ENCODE assay signal across 19 cellular contexts in genomic region chr10:118107040-118107439, GRCh38.
"Had no signal": no experiment of that assay in that cellular context is flagged by ENCODE, and none has a peak within 500 bp of the region (broad histone marks: within the 10 kb centered on the region; RNA-seq: fewer than 3 reads in every experiment).

No MANE protein-coding gene starts in this region.

- H3K27me3 ChIP-seq: colonic mucosa, dorsolateral prefrontal cortex, testis, transverse colon had no signal

- H3K36me3 ChIP-seq: colonic mucosa, left ventricle myocardium inferior, spleen, transverse colon had no signal

- H3K4me1 ChIP-seq: colonic mucosa, left ventricle myocardium inferior, spleen, testis, transverse colon had no signal

- H3K4me3 ChIP-seq: colonic mucosa, dorsolateral prefrontal cortex, left ventricle myocardium inferior, lung, mucosa of descending colon, spleen, testis, transverse colon had no signal

- H3K27ac ChIP-seq: colonic mucosa, dorsolateral prefrontal cortex, left ventricle myocardium inferior, spleen, testis, transverse colon had no signal

- H3K9me3 ChIP-seq: colonic mucosa, left ventricle myocardium inferior, mucosa of descending colon, spleen, testis, transverse colon had no signal

- DNase-seq: activated CD4-positive, alpha-beta memory T cell treated with anti-CD3 and anti-CD28 coated beads for 36 hours; activated CD4-positive, alpha-beta T cell treated with anti-CD3 and anti-CD28 coated beads, Interleukin-2, amount 10 ng/mL, durations not matched to agents 24 days and 14 days; activated CD4-positive, CD25-positive, alpha-beta regulatory T cell treated with anti-CD3 and anti-CD28 coated beads, Interleukin-2, amount 50 U/mL, for 72 hours; activated naive CD8-positive, alpha-beta T cell treated with anti-CD3 and anti-CD28 coated beads, Interleukin-2, amount 50 U/mL, for 24 hours; activated T-cell treated with anti-CD3 and anti-CD28 coated beads, Interleukin-2, amount 50 U/mL, for 4 hours; amygdala; cerebellar nuclear complex; dorsolateral prefrontal cortex; left ventricle myocardium inferior; posterior cingulate gyrus; right cardiac atrium; spleen; T-helper 17 cell; T1000; transverse colon had no signal
